In the genomic region with DNA sequence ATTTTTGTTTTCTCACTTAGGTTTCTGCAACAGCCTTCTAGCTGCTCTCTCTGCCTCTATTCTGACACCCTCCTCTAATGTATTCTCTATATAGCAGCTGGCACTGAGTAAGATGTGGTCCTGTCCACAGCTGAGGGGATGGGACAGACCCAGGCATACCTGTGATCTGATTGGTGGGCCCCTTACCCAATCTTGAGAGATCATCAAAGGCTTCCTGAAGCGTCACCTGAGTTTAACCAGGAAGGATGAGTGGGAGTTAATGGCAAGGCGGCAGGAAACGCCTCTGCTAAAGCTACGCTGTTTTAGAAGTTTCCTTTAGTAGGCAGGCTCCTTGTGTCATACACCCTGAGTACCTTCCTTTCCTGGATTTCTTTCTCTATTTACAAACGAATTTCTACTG, we compare ENCODE assay signal across 8 cellular contexts. TPM values are rescaled to one million over a fixed set of nuclear protein-coding genes. Genes with fewer than 3 reads are reported as not detected.
DNase-seq lines count a peak whose midpoint lies in the region; ATAC-seq and TF ChIP-seq lines count a peak whose summit lies in the region.

No MANE protein-coding gene starts in this region.

- CTCF ChIA-PET in MCF 10A (lab: Yijun Ruan, JAX): interaction anchor here (0.7 to 1.3 kb wide), 3 partner anchors 10 to 157 kb away, joined by 3 read pairs; no protein-coding TSS in a partner anchor
- CTCF ChIA-PET in activated CD4-positive, alpha-beta memory T cell treated with anti-CD3 and anti-CD28 coated beads, Interleukin-2, amount 10 ng/mL, durations not matched to agents 7 days and 5 days (lab: Charles Lee): interaction anchor here (1.3 to 1.5 kb wide), 2 partner anchors 155 to 168 kb away, joined by 3 read pairs; no protein-coding TSS in a partner anchor

- no peaks in the 10 kb centered on the region for H3K36me3 ChIP-seq in breast epithelium
- H3K36me3 ChIP-seq in endodermal cell (ENCODE audit: control insufficient read depth, insufficient read depth, low read length): no peaks in the 10 kb centered on the region

- H3K9me3 ChIP-seq in breast epithelium (no peaks in the 10 kb centered on the region), endodermal cell (ENCODE audit: control insufficient read depth, low read length) (no peaks in the 10 kb centered on the region)

- H3K27me3 Mint-ChIP-seq in MCF 10A (ENCODE audit: insufficient read depth, unreplicated experiment) (no peaks in the 10 kb centered on the region), endodermal cell (ENCODE audit: insufficient read depth) (peaks cover 64% of the 10 kb centered on the region)
- H3K27me3 Mint-ChIP-seq in activated CD4-positive, alpha-beta memory T cell treated with anti-CD3 and anti-CD28 coated beads, Interleukin-2, amount 10 ng/mL, durations not matched to agents 7 days and 5 days: peaks cover 19% of the 10 kb centered on the region

- H3K27ac Mint-ChIP-seq in MCF 10A (ENCODE audit: low read depth, unreplicated experiment) (peak overlapping the region; percentile 46), endodermal cell (no peak overlapping the region)
- H3K27ac Mint-ChIP-seq in activated CD4-positive, alpha-beta memory T cell treated with anti-CD3 and anti-CD28 coated beads, Interleukin-2, amount 10 ng/mL, durations not matched to agents 7 days and 5 days: peak overlapping the region; percentile 55

- H3K9me3 Mint-ChIP-seq in MCF 10A (ENCODE audit: unreplicated experiment): no peaks in the 10 kb centered on the region
- H3K9me3 Mint-ChIP-seq in activated CD4-positive, alpha-beta memory T cell treated with anti-CD3 and anti-CD28 coated beads, Interleukin-2, amount 10 ng/mL, durations not matched to agents 7 days and 5 days: no peaks in the 10 kb centered on the region
- no peaks in the 10 kb centered on the region for H3K9me3 Mint-ChIP-seq in endodermal cell

- H3K27me3 ChIP-seq in breast epithelium (no peaks in the 10 kb centered on the region), endodermal cell (ENCODE audit: control insufficient read depth, insufficient read depth, low read length, poor library complexity, severe bottlenecking) (peaks cover 9% of the 10 kb centered on the region)

- H3K4me1 ChIP-seq in breast epithelium (peaks cover 0 to 5% of the 10 kb centered on the region in 2 donors), endodermal cell (ENCODE audit: control insufficient read depth, insufficient read depth, low read length) (peaks cover 6% of the 10 kb centered on the region)

- DNase-seq in MCF 10A (ENCODE audit: unreplicated experiment): peak; percentile 41
- DNase-seq in breast epithelium (ENCODE audit: low spot score in 2 of 2): no peak
- peak; percentile 55 for DNase-seq in activated CD4-positive, alpha-beta memory T cell treated with anti-CD3 and anti-CD28 coated beads, Interleukin-2, amount 10 ng/mL, durations not matched to agents 7 days and 5 days
- peak; percentile 82 for DNase-seq in endodermal cell
- no peak for DNase-seq in NCI-H2227 (lab: John Stamatoyannopoulos, UW; ENCODE audit: unreplicated experiment)
- no peak for DNase-seq in sciatic nerve (ENCODE audit: low spot score)

- WGBS in endodermal cell (ENCODE audit: insufficient coverage in 1 of 2, insufficient read length in 1 of 2), 2 experiments: 71 to 75% methylated on average over 5 of the region's 5 CpGs

- H3K4me3 Mint-ChIP-seq in MCF 10A (ENCODE audit: unreplicated experiment) (peak overlapping the region; percentile 78), endodermal cell (no peak overlapping the region)
- H3K4me3 Mint-ChIP-seq in activated CD4-positive, alpha-beta memory T cell treated with anti-CD3 and anti-CD28 coated beads, Interleukin-2, amount 10 ng/mL, durations not matched to agents 7 days and 5 days: peak overlapping the region; percentile 6

- no TSS peak for BruUV-seq in MCF 10A (replicated peaks; lab: Mats Ljungman, UMichigan)

- H3K4me3 ChIP-seq in breast epithelium: no peak overlapping the region
- no peak overlapping the region for H3K4me3 ChIP-seq in endodermal cell (ENCODE audit: low read length)

- intact Hi-C loops in MCF 10A (cut with micrococcal nuclease): no loop called here
- intact Hi-C loops in breast epithelium (cut with DNase I; ENCODE audit: low total_unique reads): no loop called here
- intact Hi-C loops in sciatic nerve (cut with DNase I): no loop called here

- no peak for ATAC-seq in HG02798 (IDR thresholded peaks at IDR 0.05; ENCODE audit: poor library complexity, unreplicated experiment)
- no peak for ATAC-seq in HG02623 (IDR thresholded peaks at IDR 0.05; ENCODE audit: unreplicated experiment)
- ATAC-seq in sciatic nerve: no peak

- H3K4me1 Mint-ChIP-seq in MCF 10A (ENCODE audit: insufficient read depth, unreplicated experiment): peaks cover 43% of the 10 kb centered on the region
- H3K4me1 Mint-ChIP-seq in activated CD4-positive, alpha-beta memory T cell treated with anti-CD3 and anti-CD28 coated beads, Interleukin-2, amount 10 ng/mL, durations not matched to agents 7 days and 5 days: peaks cover 49% of the 10 kb centered on the region
- H3K4me1 Mint-ChIP-seq in endodermal cell: peaks cover 23% of the 10 kb centered on the region

- POLR2A ChIA-PET in MCF 10A (lab: Yijun Ruan, JAX): interaction anchor here (1.0 to 3.3 kb wide), 10 partner anchors 10 to 221 kb away, joined by 3 to 20 read pairs (median 4); a partner anchor contains a TSS
- POLR2A ChIA-PET in activated CD4-positive, alpha-beta memory T cell treated with anti-CD3 and anti-CD28 coated beads, Interleukin-2, amount 10 ng/mL, durations not matched to agents 7 days and 5 days (lab: Charles Lee): interaction anchor here (0.6 to 2.9 kb wide), 5 partner anchors 9 to 58 kb away, joined by 3 to 14 read pairs (median 7); no protein-coding TSS in a partner anchor

- H3K27ac ChIP-seq in breast epithelium (no peak overlapping the region), endodermal cell (ENCODE audit: low read depth, low read length) (no peak overlapping the region)

- TF ChIP-seq CTCF in MCF 10A (IDR thresholded peaks at IDR 0.05; ENCODE audit: unreplicated experiment): no peak
- TF ChIP-seq CTCF in breast epithelium (IDR thresholded peaks at IDR 0.05): no peak
- TF ChIP-seq CTCF in endodermal cell (conservative IDR thresholded peaks at IDR 0.05): no peak

- no peaks in the 10 kb centered on the region for H3K36me3 Mint-ChIP-seq in MCF 10A (ENCODE audit: insufficient read depth, unreplicated experiment)
- H3K36me3 Mint-ChIP-seq in activated CD4-positive, alpha-beta memory T cell treated with anti-CD3 and anti-CD28 coated beads, Interleukin-2, amount 10 ng/mL, durations not matched to agents 7 days and 5 days (ENCODE audit: low read depth): no peaks in the 10 kb centered on the region
- no peaks in the 10 kb centered on the region for H3K36me3 Mint-ChIP-seq in endodermal cell (ENCODE audit: low read depth)

- H3K9ac ChIP-seq in endodermal cell (ENCODE audit: extremely low read depth, low read length, poor library complexity, severe bottlenecking): no peak overlapping the region

- no peak for TF ChIP-seq POLR2A in breast epithelium (IDR thresholded peaks at IDR 0.05)

RNA-seq across cellular contexts. Expression of a gene that starts 5.7 kb away (rescaled TPM):
- total RNA-seq in MCF 10A (2022): 15.0 and 17.5 TPM in 2 replicates
- total RNA-seq in breast epithelium: 10 to 100 TPM in 1 of 3 donors, 1 to 10 TPM in 2; 7.9 to 13.2 (median 9.8) TPM
- total RNA-seq in activated CD4-positive, alpha-beta memory T cell treated with anti-CD3 and anti-CD28 coated beads, Interleukin-2, amount 10 ng/mL, durations not matched to agents 7 days and 5 days: 10 to 100 TPM; 10.1 to 10.7 TPM
- 10 to 100 TPM; 23.5 to 26.3 TPM for total RNA-seq in endodermal cell
- polyA plus RNA-seq in endodermal cell (2013, experiment 1 of 2): 12.5 TPM
- 12.4 TPM for polyA plus RNA-seq in endodermal cell (2013, experiment 2 of 2)
- total RNA-seq in sciatic nerve: 12.1 TPM

RNA-seq across cellular contexts. Expression of a gene that starts 52.3 kb away (rescaled TPM):
- total RNA-seq in MCF 10A (2022) (74.4 and 92.3 TPM in 2 replicates), breast epithelium (10 to 100 TPM; 35.4 to 45.7 (median 42.3) TPM), endodermal cell (10 to 100 TPM; 61.1 to 85.2 TPM), sciatic nerve (38.8 TPM)
- 10 to 100 TPM; 75.6 to 76.3 TPM for total RNA-seq in activated CD4-positive, alpha-beta memory T cell treated with anti-CD3 and anti-CD28 coated beads, Interleukin-2, amount 10 ng/mL, durations not matched to agents 7 days and 5 days
- polyA plus RNA-seq in endodermal cell (2013, experiment 1 of 2): 121 TPM
- 111 TPM for polyA plus RNA-seq in endodermal cell (2013, experiment 2 of 2)

Comparison
In these comparisons a context has a peak if more than half of its experiments do, and no peak if none do; other contexts are left out.
1. DNase-seq: peak in MCF 10A (single experiment), activated CD4-positive, alpha-beta memory T cell treated with anti-CD3 and anti-CD28 coated beads, Interleukin-2, amount 10 ng/mL, durations not matched to agents 7 days and 5 days (single experiment) and endodermal cell (single experiment); none in breast epithelium (0 of 2), NCI-H2227 (single experiment) and sciatic nerve (single experiment).